In the genomic region with DNA sequence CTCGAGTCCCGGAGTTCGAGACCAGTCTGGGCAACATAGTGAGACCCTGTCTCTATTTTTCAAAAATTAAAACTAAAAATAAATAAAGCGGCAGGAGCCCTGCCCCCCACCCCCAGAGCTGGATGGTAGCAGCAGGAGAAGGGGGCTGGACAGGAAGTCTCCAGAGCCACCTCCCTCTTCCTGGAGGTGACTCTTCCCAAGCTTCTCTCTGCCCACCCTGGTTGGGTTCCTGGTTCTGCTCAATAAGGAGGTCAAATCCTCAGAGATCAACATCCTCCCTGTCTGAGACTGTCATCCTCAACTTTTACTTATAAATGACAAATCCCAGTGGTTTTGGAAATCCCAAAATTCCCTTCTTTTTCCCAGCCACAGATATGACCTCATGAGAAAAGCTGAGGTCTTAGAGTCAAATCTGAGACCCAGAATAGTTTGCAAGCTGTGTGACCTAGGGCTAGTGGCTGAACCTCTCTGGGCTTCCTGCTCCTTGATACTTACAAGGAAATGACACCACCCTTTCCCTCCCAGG, we compare ENCODE assay signal across 10 cellular contexts. TPM values are rescaled to one million over a fixed set of nuclear protein-coding genes. Genes with fewer than 3 reads are reported as not detected.
A peak's percentile ranks its signal among the peaks of the same experiment; 100 is the strongest.
DNase-seq lines count a peak whose midpoint lies in the region; ATAC-seq and TF ChIP-seq lines count a peak whose summit lies in the region.
"Had no signal": no experiment of that assay in that cellular context is flagged by ENCODE, and none has a peak within 500 bp of the region (broad histone marks: within the 10 kb centered on the region; RNA-seq: fewer than 3 reads in every experiment).

No MANE protein-coding gene starts in this region.

- H3K27ac Mint-ChIP-seq in T-cell = peak overlapping the region; percentile 89 to 94
- H3K27ac Mint-ChIP-seq: progenitor cell of endocrine pancreas had no signal

- H2AFZ ChIP-seq in DND-41 (ENCODE audit: low read depth, low read length) (no peak overlapping the region; the same call in 1 of the 2 replicates), Karpas-422 (ENCODE audit: low read length) (no peak overlapping the region)

- H3K4me3 Mint-ChIP-seq in T-cell = peak overlapping the region in 2 of 3 donors; percentile 63 to 71

- no peak for TF ChIP-seq POLR2A in gastroesophageal sphincter (IDR thresholded peaks at IDR 0.05)

- H3K27ac ChIP-seq in DND-41 (ENCODE audit: low read length) = peak overlapping the region; percentile 12; the same call in 1 of the 2 replicates
- peak overlapping the region in 3 of 4 donors; percentile 84 to 85 (median 85) for H3K27ac ChIP-seq in gastroesophageal sphincter
- no peak overlapping the region for H3K27ac ChIP-seq in Karpas-422 (ENCODE audit: low read length)

- no peaks in the 10 kb centered on the region for H3K27me3 Mint-ChIP-seq in T-cell

- peak overlapping the region; percentile 32 for H3K4me2 ChIP-seq in DND-41 (ENCODE audit: insufficient read depth, low read length)
- H3K4me2 ChIP-seq in Karpas-422 (ENCODE audit: low read depth, low read length, poor library complexity, severe bottlenecking) = no peak overlapping the region

- H3K4me1 ChIP-seq in DND-41 (ENCODE audit: insufficient read depth, low read length) (peaks cover 18% of the 10 kb centered on the region), gastroesophageal sphincter (peaks cover 0 to 56% (median 28%) of the 10 kb centered on the region in 3 donors), Karpas-422 (ENCODE audit: low read length) (peaks cover 2% of the 10 kb centered on the region; the same call in 1 of the 2 replicates)

- H3K27me3 ChIP-seq in DND-41 (ENCODE audit: insufficient read depth, low read length, poor library complexity) (no peaks in the 10 kb centered on the region), gastroesophageal sphincter (no peaks in the 10 kb centered on the region), Karpas-422 (ENCODE audit: low read length) (no peaks in the 10 kb centered on the region)

- H3K79me2 ChIP-seq in DND-41 (ENCODE audit: insufficient read depth, low read length) (no peaks in the 10 kb centered on the region), Karpas-422 (ENCODE audit: low read length) (no peaks in the 10 kb centered on the region)

- no peaks in the 10 kb centered on the region for H3K9me2 ChIP-seq in Karpas-422 (replicated peaks; ENCODE audit: insufficient read depth, low read length)

- H3K9me3 Mint-ChIP-seq in T-cell = no peaks in the 10 kb centered on the region

- H3K36me3 ChIP-seq in DND-41 (ENCODE audit: insufficient read depth, low read length) = no peaks in the 10 kb centered on the region
- peaks cover 0 to 24% of the 10 kb centered on the region in 2 donors for H3K36me3 ChIP-seq in gastroesophageal sphincter
- no peaks in the 10 kb centered on the region for H3K36me3 ChIP-seq in Karpas-422 (ENCODE audit: insufficient read depth, low read length)

- CTCF ChIA-PET in T-cell (lab: Charles Lee) = no interaction called here

- 0 out of 3 replicates have a peak, but pooled peaks have one; percentile 11 for ATAC-seq in DND-41 (ENCODE audit: insufficient read depth, low read depth)
- ATAC-seq in T-cell (replicated peaks in 1 of 4) = no peak
- no peak for ATAC-seq in gastroesophageal sphincter
- ATAC-seq in GM21529 (IDR thresholded peaks at IDR 0.05; ENCODE audit: unreplicated experiment) = no peak

- TF ChIP-seq CTCF in DND-41 (IDR thresholded peaks at IDR 0.05; ENCODE audit: borderline replicate concordance, extremely low read depth, low read length, poor library complexity, severe bottlenecking) = no peak
- no peak for TF ChIP-seq CTCF in gastroesophageal sphincter (IDR thresholded peaks at IDR 0.05)

- no peak for DNase-seq in DND-41
- no peak for DNase-seq in T-cell
- DNase-seq in posterior vena cava (ENCODE audit: low spot score) = peak; percentile 62
- DNase-seq in COLO668 (lab: John Stamatoyannopoulos, UW; ENCODE audit: unreplicated experiment) = no peak
- DNase-seq in inferior parietal cortex (ENCODE audit: extremely low spot score) = no peak
- DNase-seq in Karpas-422 = no peak

- H3K36me3 Mint-ChIP-seq in T-cell = peaks cover 4% of the 10 kb centered on the region

- WGBS in gastroesophageal sphincter (ENCODE audit: low coverage in 1 of 2), 2 donors = 60 to 64% methylated on average over 1 to 4 of the region's 4 CpGs

- POLR2A ChIA-PET in T-cell (lab: Charles Lee) = interaction anchor here (0.7 to 1.0 kb wide), 2 partner anchors 65 to 471 kb away, joined by 3 read pairs; no protein-coding TSS in a partner anchor

- H4K20me1 ChIP-seq in DND-41 (ENCODE audit: insufficient read depth, low read length) (no peaks in the 10 kb centered on the region), Karpas-422 (ENCODE audit: insufficient read depth, low read depth, low read length) (no peaks in the 10 kb centered on the region)

- no peak overlapping the region for H3K4me3 ChIP-seq in DND-41 (ENCODE audit: low read depth in 1 of 2, low read length in 2 of 2)
- peak overlapping the region in 1 of 2 donors; percentile 43 for H3K4me3 ChIP-seq in gastroesophageal sphincter
- H3K4me3 ChIP-seq in Karpas-422 (ENCODE audit: low read length) = no peak overlapping the region

- H3K9ac ChIP-seq in DND-41 (ENCODE audit: low read depth, low read length) (peak overlapping the region; percentile 19), Karpas-422 (ENCODE audit: low read length) (no peak overlapping the region)

- peaks cover 50 to 55% (median 52%) of the 10 kb centered on the region in 3 donors for H3K4me1 Mint-ChIP-seq in T-cell

- TF ChIP-seq EP300 in gastroesophageal sphincter (IDR thresholded peaks at IDR 0.05) = no peak

- no peaks in the 10 kb centered on the region for H3K9me3 ChIP-seq in DND-41 (ENCODE audit: insufficient read depth, low read length, severe bottlenecking)
- no peaks in the 10 kb centered on the region for H3K9me3 ChIP-seq in gastroesophageal sphincter
- H3K9me3 ChIP-seq in Karpas-422 (ENCODE audit: low read length) = no peaks in the 10 kb centered on the region

- intact Hi-C loops in posterior vena cava (cut with DNase I) = no loop called here

RNA-seq across cellular contexts. Expression of a gene that starts 1.0 kb away (rescaled TPM):
- total RNA-seq in T-cell (10 to 100 TPM in 4 of 5 donors, 1 to 10 TPM in 1; 9.0 to 26.4 (median 22.0) TPM), gastroesophageal sphincter (1 to 10 TPM in 2 of 4 donors, under 1 TPM in 2; 0.69 to 1.6 (median 1.1) TPM), posterior vena cava (1 to 10 TPM; 1.8 to 6.3 TPM)
- 1.7 and 2.7 TPM in 2 replicates for total RNA-seq in Karpas-422 (2014; rRNA removed; shearing (Covaris generic); ENCODE audit: low replicate concordance)

RNA-seq across cellular contexts. Expression of a gene that starts 25.2 kb away (rescaled TPM):
- total RNA-seq in T-cell = 1 to 10 TPM; 4.6 to 8.7 (median 5.3) TPM
- total RNA-seq in gastroesophageal sphincter = not detected
- total RNA-seq in posterior vena cava = not detected
- not detected in 2 replicates for total RNA-seq in Karpas-422 (2014; rRNA removed; shearing (Covaris generic); ENCODE audit: low replicate concordance)
- total RNA-seq: aorta had no signal

RNA-seq across cellular contexts. Expression of a gene that starts 37.3 kb away (rescaled TPM):
- total RNA-seq in T-cell = 100 to 1,000 TPM in 2 of 5 donors, 10 to 100 TPM in 3; 53.6 to 118 (median 98.1) TPM
- 1 to 10 TPM in 1 of 4 donors, under 1 TPM in 3; 0.07 to 3.1 (median 0.29) TPM for total RNA-seq in gastroesophageal sphincter
- 1 to 10 TPM; 1.2 to 1.3 TPM for total RNA-seq in posterior vena cava
- total RNA-seq in Karpas-422 (2014; rRNA removed; shearing (Covaris generic); ENCODE audit: low replicate concordance) = 0.25 TPM in 1 of 2 replicates, not detected in the other
- total RNA-seq: progenitor cell of endocrine pancreas had no signal

RNA-seq across cellular contexts. Expression of a gene that starts 57.0 kb away (rescaled TPM):
- 100 to 1,000 TPM; 353 to 413 (median 385) TPM for total RNA-seq in T-cell
- 10 to 100 TPM in 1 of 4 donors, 1 to 10 TPM in 3; 2.0 to 11.3 (median 6.4) TPM for total RNA-seq in gastroesophageal sphincter
- 10 to 100 TPM; 12.9 to 17.5 TPM for total RNA-seq in posterior vena cava
- 251 and 294 TPM in 2 replicates for total RNA-seq in Karpas-422 (2014; rRNA removed; shearing (Covaris generic); ENCODE audit: low replicate concordance)

Comparison
In these comparisons a context has a peak if more than half of its experiments do, and no peak if none do; other contexts are left out.
1. RNA of a gene that starts 37.3 kb away (total RNA-seq): 53.6 to 118 TPM in T-cell; 1.2 to 1.3 TPM in posterior vena cava, 0.07 to 3.1 TPM in gastroesophageal sphincter and 0.25 TPM in Karpas-422; every median in the first group is over 10 times any median in the second.